8 cellular contexts compared by ENCODE assay signal in the genomic region with DNA sequence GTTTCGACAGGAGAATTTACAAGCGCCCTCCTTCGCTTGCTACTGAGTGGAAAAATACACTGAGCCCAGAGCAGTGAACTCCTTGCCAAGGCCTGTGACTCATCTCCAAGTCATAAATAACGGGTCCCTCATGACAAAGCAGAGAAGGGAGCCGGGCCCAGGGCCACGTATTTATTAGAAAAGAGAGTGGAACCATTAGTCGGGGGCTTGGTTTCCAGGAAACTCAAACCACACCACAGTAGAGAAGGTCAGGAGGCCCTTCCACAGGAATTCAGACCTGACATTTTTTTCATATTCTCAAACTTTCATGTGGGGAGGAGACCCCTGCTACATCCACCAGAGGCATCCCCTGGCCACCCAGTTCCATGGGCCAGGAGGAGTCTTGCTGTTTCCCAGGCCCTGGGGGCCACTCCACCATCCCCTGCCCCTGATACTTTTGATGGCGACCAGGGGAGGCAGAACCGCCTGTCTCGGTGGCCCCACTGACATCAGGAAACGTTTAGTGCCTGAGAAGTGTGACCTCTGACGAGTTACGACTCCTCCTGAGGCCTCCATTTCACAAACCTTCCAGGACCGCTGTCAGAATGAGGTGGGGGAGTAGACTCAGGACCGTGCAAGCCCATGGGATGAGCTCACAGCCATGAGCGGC.
DNase-seq lines count a peak whose midpoint lies in the region; ATAC-seq and TF ChIP-seq lines count a peak whose summit lies in the region.

No MANE protein-coding gene starts in this region.

- H3K4me3 ChIP-seq in A673 (ENCODE audit: low read depth, low read length, poor library complexity, severe bottlenecking) (no peak overlapping the region), mucosa of descending colon (no peak overlapping the region)

- no peak for TF ChIP-seq RAD21 in Ishikawa (IDR thresholded peaks at IDR 0.05; ENCODE audit: low read depth)

- no peaks in the 10 kb centered on the region for H3K9me3 ChIP-seq in A673 (ENCODE audit: low read depth, low read length, poor library complexity, severe bottlenecking)
- no peaks in the 10 kb centered on the region for H3K9me3 ChIP-seq in mucosa of descending colon

- H3K36me3 ChIP-seq in A673 (ENCODE audit: insufficient read depth, low read length, poor library complexity, severe bottlenecking) (no peaks in the 10 kb centered on the region), mucosa of descending colon (ENCODE audit: low read depth) (no peaks in the 10 kb centered on the region)

- TF ChIP-seq CTCF in A673 (conservative IDR thresholded peaks at IDR 0.05; ENCODE audit: low read depth, low read length): no peak
- no peak for TF ChIP-seq CTCF in mucosa of descending colon (IDR thresholded peaks at IDR 0.05)

- CTCF ChIA-PET in A673 (lab: Charles Lee): no interaction called here

- intact Hi-C loops in A673 (cut with micrococcal nuclease; ENCODE audit: unreplicated experiment): no loop called here
- intact Hi-C loops in mucosa of descending colon (cut with DNase I, micrococcal nuclease): no loop called here

- peaks cover 11% of the 10 kb centered on the region for H3K4me1 ChIP-seq in A673 (ENCODE audit: insufficient read depth, low read length, poor library complexity, severe bottlenecking)
- H3K4me1 ChIP-seq in mucosa of descending colon (ENCODE audit: low read depth): peaks cover 15% of the 10 kb centered on the region

- peak; percentile 55; the same call in 1 of the 2 replicates for TF ChIP-seq EP300 in Ishikawa (IDR thresholded peaks at IDR 0.05; ENCODE audit: borderline replicate concordance)

- BruUV-seq in A673 (replicated peaks; lab: Mats Ljungman, UMichigan): no TSS peak

- ATAC-seq in mucosa of descending colon: peak; percentile 51

- H3K27ac ChIP-seq in A673 (ENCODE audit: low read depth, low read length, poor library complexity, severe bottlenecking): peak overlapping the region; percentile 17

- H3K27me3 ChIP-seq in A673 (replicated peaks; ENCODE audit: insufficient read depth, low read depth, low read length, poor library complexity): no peaks in the 10 kb centered on the region

- POLR2A ChIA-PET in A673 (lab: Charles Lee; ENCODE audit: low non-redundant PET): no interaction called here

- peak; percentile 82 for DNase-seq in A673 (ENCODE audit: low spot score)
- peak; percentile 81 for DNase-seq in dedifferentiated amniotic fluid mesenchymal stem cell (ENCODE audit: extremely low spot score)
- peak in 2 of 3 donors; percentile 39 to 59 for DNase-seq in mucosa of descending colon
- no peak for DNase-seq in SKM-1 treated with dmso at 0.1 percent for 144 hours (lab: John Stamatoyannopoulos, UW; ENCODE audit: unreplicated experiment)
- DNase-seq in NCI-H524 treated with DMSO at 0.1 percent for 48 hours (lab: John Stamatoyannopoulos, UW): no peak
- no peak for DNase-seq in NCI-H526 treated with DMSO at 0.1 percent for 48 hours (lab: John Stamatoyannopoulos, UW)
- DNase-seq in DMS79 treated with DMSO at 0.1 percent for 48 hours (lab: John Stamatoyannopoulos, UW): no peak

TF ChIP-seq in Ishikawa, 13 proteins besides CTCF, POLR2A, EP300 and RAD21:
- TF ChIP-seq, protein P1, sequence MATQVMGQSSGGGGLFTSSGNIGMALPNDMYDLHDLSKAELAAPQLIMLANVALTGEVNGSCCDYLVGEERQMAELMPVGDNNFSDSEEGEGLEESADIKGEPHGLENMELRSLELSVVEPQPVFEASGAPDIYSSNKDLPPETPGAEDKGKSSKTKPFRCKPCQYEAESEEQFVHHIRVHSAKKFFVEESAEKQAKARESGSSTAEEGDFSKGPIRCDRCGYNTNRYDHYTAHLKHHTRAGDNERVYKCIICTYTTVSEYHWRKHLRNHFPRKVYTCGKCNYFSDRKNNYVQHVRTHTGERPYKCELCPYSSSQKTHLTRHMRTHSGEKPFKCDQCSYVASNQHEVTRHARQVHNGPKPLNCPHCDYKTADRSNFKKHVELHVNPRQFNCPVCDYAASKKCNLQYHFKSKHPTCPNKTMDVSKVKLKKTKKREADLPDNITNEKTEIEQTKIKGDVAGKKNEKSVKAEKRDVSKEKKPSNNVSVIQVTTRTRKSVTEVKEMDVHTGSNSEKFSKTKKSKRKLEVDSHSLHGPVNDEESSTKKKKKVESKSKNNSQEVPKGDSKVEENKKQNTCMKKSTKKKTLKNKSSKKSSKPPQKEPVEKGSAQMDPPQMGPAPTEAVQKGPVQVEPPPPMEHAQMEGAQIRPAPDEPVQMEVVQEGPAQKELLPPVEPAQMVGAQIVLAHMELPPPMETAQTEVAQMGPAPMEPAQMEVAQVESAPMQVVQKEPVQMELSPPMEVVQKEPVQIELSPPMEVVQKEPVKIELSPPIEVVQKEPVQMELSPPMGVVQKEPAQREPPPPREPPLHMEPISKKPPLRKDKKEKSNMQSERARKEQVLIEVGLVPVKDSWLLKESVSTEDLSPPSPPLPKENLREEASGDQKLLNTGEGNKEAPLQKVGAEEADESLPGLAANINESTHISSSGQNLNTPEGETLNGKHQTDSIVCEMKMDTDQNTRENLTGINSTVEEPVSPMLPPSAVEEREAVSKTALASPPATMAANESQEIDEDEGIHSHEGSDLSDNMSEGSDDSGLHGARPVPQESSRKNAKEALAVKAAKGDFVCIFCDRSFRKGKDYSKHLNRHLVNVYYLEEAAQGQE (IDR thresholded peaks at IDR 0.05; ENCODE audit: low read depth): no peak
- peak; percentile 79 for TF ChIP-seq NFIC (IDR thresholded peaks at IDR 0.05)

Comparison
In these comparisons a context has a peak if more than half of its experiments do, and no peak if none do; other contexts are left out.
1. DNase-seq: peak in A673 (single experiment), dedifferentiated amniotic fluid mesenchymal stem cell (single experiment) and mucosa of descending colon (2 of 3); none in SKM-1 treated with dmso at 0.1 percent for 144 hours (single experiment), NCI-H524 treated with DMSO at 0.1 percent for 48 hours (single experiment), NCI-H526 treated with DMSO at 0.1 percent for 48 hours (single experiment) and DMS79 treated with DMSO at 0.1 percent for 48 hours (single experiment).